In the genomic region with DNA sequence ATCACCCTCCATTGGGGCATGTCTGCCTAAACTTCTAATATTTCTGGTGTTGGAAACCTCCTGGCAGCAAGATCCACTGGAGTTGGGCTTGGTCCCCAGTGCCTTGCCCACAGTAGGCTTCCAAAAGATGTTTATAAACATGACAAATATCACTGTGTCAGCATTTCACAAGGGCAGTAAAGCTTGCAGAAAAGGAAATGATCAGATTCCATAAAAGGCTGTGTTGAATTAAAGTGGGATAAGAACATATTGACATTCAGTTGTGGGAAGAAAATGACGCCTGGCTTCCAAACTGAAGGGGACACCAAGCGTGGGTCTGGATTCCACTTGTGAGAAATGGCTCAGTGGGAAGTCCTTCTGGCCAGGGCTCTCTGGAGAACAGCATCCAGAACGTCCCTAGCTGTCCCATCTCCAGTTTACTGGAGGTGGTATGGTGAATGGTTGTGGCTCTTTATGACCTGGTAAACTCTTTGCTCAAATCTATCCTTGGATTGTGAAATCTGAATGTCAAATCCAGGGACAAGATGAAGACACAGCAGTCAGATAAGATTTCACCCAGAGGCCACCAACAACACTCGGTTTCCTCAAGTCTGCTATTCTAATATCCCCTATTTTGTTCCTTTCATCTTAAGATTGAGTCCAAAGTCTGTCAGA, we compare ENCODE assay signal across 16 cellular contexts.
DNase-seq lines count a peak whose midpoint lies in the region; ATAC-seq and TF ChIP-seq lines count a peak whose summit lies in the region.
"Had no signal": no experiment of that assay in that cellular context is flagged by ENCODE, and none has a peak within 500 bp of the region (broad histone marks: within the 10 kb centered on the region; RNA-seq: fewer than 3 reads in every experiment).

No MANE protein-coding gene starts in this region.

- H3K27ac ChIP-seq in AG04450 (ENCODE audit: low read depth, low read length) (peak overlapping the region; percentile 47), ascending aorta (peak overlapping the region; percentile 28 to 33), layer of hippocampus (ENCODE audit: low read depth, low read length) (peak overlapping the region; percentile 52), gastrocnemius medialis (peak overlapping the region; percentile 78 to 87 (median 82))
- H3K27ac ChIP-seq: neutrophil, PC-9 had no signal

- TF ChIP-seq CTCF in AG04450 (IDR thresholded peaks at IDR 0.05; ENCODE audit: low read depth, low read length): no peak
- TF ChIP-seq CTCF in ascending aorta (IDR thresholded peaks at IDR 0.05): no peak
- no peak for TF ChIP-seq CTCF in gastrocnemius medialis (IDR thresholded peaks at IDR 0.05 in 4 of 5, conservative IDR thresholded peaks at IDR 0.05 in 1 of 5)

- no peaks in the 10 kb centered on the region for H3K27me3 ChIP-seq in AG04450 (ENCODE audit: control insufficient read depth, insufficient read depth, low read length)
- no peaks in the 10 kb centered on the region for H3K27me3 ChIP-seq in ascending aorta
- H3K27me3 ChIP-seq in layer of hippocampus (ENCODE audit: control insufficient read depth, insufficient read depth, low read length): no peaks in the 10 kb centered on the region
- H3K27me3 ChIP-seq in gastrocnemius medialis: no peaks in the 10 kb centered on the region
- H3K27me3 ChIP-seq: neutrophil had no signal

- POLR2A ChIA-PET in AG04450 (lab: Yijun Ruan, JAX): interaction anchor here (0.7 to 1.4 kb wide), 2 partner anchors 9 to 33 kb away, joined by 3 to 6 read pairs; no protein-coding TSS in a partner anchor

- H3K36me3 ChIP-seq in ascending aorta: peaks cover 5 to 34% of the 10 kb centered on the region in 2 donors
- peaks cover 0 to 15% of the 10 kb centered on the region in 2 donors for H3K36me3 ChIP-seq in gastrocnemius medialis
- H3K36me3 ChIP-seq: neutrophil had no signal

- no peak for TF ChIP-seq POLR2A in gastrocnemius medialis (IDR thresholded peaks at IDR 0.05)

- CTCF ChIA-PET in AG04450 (lab: Charles Lee): interaction anchor here (1.0 to 1.4 kb wide), 2 partner anchors 28 kb away, joined by 3 to 4 read pairs; no protein-coding TSS in a partner anchor

- H3K4me1 ChIP-seq in ascending aorta (peaks cover 0 to 20% of the 10 kb centered on the region in 2 donors), gastrocnemius medialis (peaks cover 41 to 56% of the 10 kb centered on the region in 2 donors)

- in situ Hi-C loops in gastrocnemius medialis (cut with MboI; ENCODE audit: low sequenced_read_pairs in 4 of 4) (no loop called here), KBM-7 (cut with MboI; ENCODE audit: low pct_unique_long_range_greater_than_20kb, low sequenced_read_pairs) (no loop called here)

- H3K4me3 ChIP-seq in AG04450 (ENCODE audit: low read depth, low read length) (no peak overlapping the region), ascending aorta (no peak overlapping the region), gastrocnemius medialis (no peak overlapping the region)
- H3K4me3 ChIP-seq: PC-9, skin epidermis had no signal

- peak; percentile 79 to 80 for ATAC-seq in gastrocnemius medialis
- ATAC-seq: activated CD8-positive, alpha-beta T cell treated with anti-CD3 and anti-CD28 coated beads for 36 hours; stimulated activated memory B cell treated with anti-CD40 and anti-IgM and Interleukin-4, amounts not matched to agents 10 μg/mL and 1 μg/mL and 100 μg/mL, for 72 hours had no signal

- H3K9me3 ChIP-seq in AG04450 (ENCODE audit: control insufficient read depth, insufficient read depth, low read length): no peaks in the 10 kb centered on the region
- H3K9me3 ChIP-seq in ascending aorta: no peaks in the 10 kb centered on the region
- no peaks in the 10 kb centered on the region for H3K9me3 ChIP-seq in gastrocnemius medialis
- H3K9me3 ChIP-seq: neutrophil had no signal

- intact Hi-C loops in ascending aorta (cut with DNase I): loop anchor here (5.0 kb wide), 2 partner anchors 43 to 88 kb away; no protein-coding TSS in a partner anchor
- intact Hi-C loops in gastrocnemius medialis (cut with DNase I; ENCODE audit: low total_unique reads): loop anchor here (2.0 kb wide), 1 partner anchor 42 kb away; no protein-coding TSS in a partner anchor

- DNase-seq in AG04450 (ENCODE audit: low read depth, low spot score): no peak
- no peak for DNase-seq in ascending aorta (ENCODE audit: low spot score in 2 of 2)
- DNase-seq in gastrocnemius medialis: peak in 1 of 2 donors; percentile 48
- no peak for DNase-seq in NCI-H2171 treated with DMSO at 0.1 percent for 48 hours (lab: John Stamatoyannopoulos, UW)
- no peak for DNase-seq in SKM-1 treated with dmso at 0.1 percent for 144 hours (lab: John Stamatoyannopoulos, UW; ENCODE audit: unreplicated experiment)
- no peak for DNase-seq in KBM-7
- no peak for DNase-seq in anterior cingulate cortex (lab: John Stamatoyannopoulos, UW)
- DNase-seq: activated CD8-positive, alpha-beta T cell treated with anti-CD3 and anti-CD28 coated beads for 36 hours; activated naive CD8-positive, alpha-beta T cell treated with anti-CD3 and anti-CD28 coated beads, Interleukin-2, amount 10 ng/mL, durations not matched to agents 7 days and 5 days; activated T-cell treated with anti-CD3 and anti-CD28 coated beads, Interleukin-2, amount 50 U/mL, for 48 hours; NCI-H2081; PC-9 had no signal

Comparison
In these comparisons a context has a peak if more than half of its experiments do, and no peak if none do; other contexts are left out.
1. H3K27ac ChIP-seq: peak in every context shown above with its lines; median percentile 82 in gastrocnemius medialis; 52 in layer of hippocampus; 47 in AG04450; 30 in ascending aorta.